Comparison of ENCODE assay signal across 18 cellular contexts in the genomic region with DNA sequence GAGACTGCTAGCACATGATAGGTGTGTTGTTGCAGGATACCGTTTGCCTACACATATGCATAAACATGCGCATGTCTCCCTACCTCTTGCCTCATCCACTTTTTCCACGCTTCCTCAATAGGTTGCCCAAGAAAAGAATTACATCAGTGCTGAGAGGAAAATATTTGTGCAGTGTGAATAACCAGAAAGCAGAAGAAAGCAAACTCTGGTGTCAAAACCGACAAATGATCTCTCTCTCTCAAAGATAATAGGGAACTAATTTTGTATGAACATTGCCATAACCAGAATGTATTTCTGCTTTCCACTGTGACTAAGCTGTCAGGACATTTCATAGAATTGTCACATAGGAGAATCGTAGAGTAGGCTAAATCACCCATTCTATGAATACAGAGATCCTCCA. TPM values are rescaled to one million over a fixed set of nuclear protein-coding genes. Genes with fewer than 3 reads are reported as not detected.
DNase-seq lines count a peak whose midpoint lies in the region; ATAC-seq and TF ChIP-seq lines count a peak whose summit lies in the region.
"Had no signal": no experiment of that assay in that cellular context is flagged by ENCODE, and none has a peak within 500 bp of the region (broad histone marks: within the 10 kb centered on the region; RNA-seq: fewer than 3 reads in every experiment).

No MANE protein-coding gene starts in this region.

- POLR2A ChIA-PET in CD4-positive, alpha-beta memory T cell (lab: Charles Lee; ENCODE audit: partially characterized antibody): no interaction called here

- H3K27ac Mint-ChIP-seq in GM23338: peak overlapping the region; percentile 5; the same call in 1 of the 2 replicates
- no peak overlapping the region for H3K27ac Mint-ChIP-seq in CD4-positive, alpha-beta memory T cell
- H3K27ac Mint-ChIP-seq: activated T-cell treated with anti-CD3 and anti-CD28 coated beads, Interleukin-2, amount 50 U/mL, for 72 hours; stimulated activated effector memory CD8-positive, alpha-beta T cell treated with anti-CD3 and anti-CD28 coated beads, Interleukin-12 subunit alpha, Interleukin-12 subunit beta, amount 100 ng/mL, for 72 hours had no signal

- H3K27me3 Mint-ChIP-seq in GM23338 (ENCODE audit: insufficient read depth, low read depth, poor library complexity): no peaks in the 10 kb centered on the region
- H3K27me3 Mint-ChIP-seq in CD4-positive, alpha-beta memory T cell: peaks cover 0 to 1% of the 10 kb centered on the region in 2 donors

- H3K9me3 Mint-ChIP-seq in GM23338: no peaks in the 10 kb centered on the region
- H3K9me3 Mint-ChIP-seq in CD4-positive, alpha-beta memory T cell: no peaks in the 10 kb centered on the region
- H3K9me3 Mint-ChIP-seq: activated T-cell treated with anti-CD3 and anti-CD28 coated beads, Interleukin-2, amount 50 U/mL, for 72 hours; stimulated activated effector memory CD8-positive, alpha-beta T cell treated with anti-CD3 and anti-CD28 coated beads, Interleukin-12 subunit alpha, Interleukin-12 subunit beta, amount 100 ng/mL, for 72 hours had no signal

- H3K27ac ChIP-seq in GM23338 (ENCODE audit: low read depth): no peak overlapping the region
- no peak overlapping the region for H3K27ac ChIP-seq in CD4-positive, alpha-beta memory T cell (ENCODE audit: low read depth, low read length)
- H3K27ac ChIP-seq: prostate gland had no signal

- ATAC-seq in GM23338: no peak
- ATAC-seq: activated T-cell treated with anti-CD3 and anti-CD28 coated beads, Interleukin-2, amount 50 U/mL, for 72 hours; stimulated activated effector memory CD8-positive, alpha-beta T cell treated with anti-CD3 and anti-CD28 coated beads, Interleukin-12 subunit alpha, Interleukin-12 subunit beta, amount 100 ng/mL, for 72 hours had no signal

- H3K36me3 ChIP-seq in GM23338 (ENCODE audit: insufficient read depth): no peaks in the 10 kb centered on the region
- no peaks in the 10 kb centered on the region for H3K36me3 ChIP-seq in CD4-positive, alpha-beta memory T cell (ENCODE audit: insufficient read depth, low read length)
- H3K36me3 ChIP-seq: ascending aorta, prostate gland had no signal

- no peaks in the 10 kb centered on the region for H4K20me1 ChIP-seq in GM23338 (replicated peaks; ENCODE audit: insufficient read depth)

- H3K4me3 ChIP-seq in GM23338: no peak overlapping the region
- no peak overlapping the region for H3K4me3 ChIP-seq in CD4-positive, alpha-beta memory T cell (ENCODE audit: low read length in 2 of 2)
- H3K4me3 ChIP-seq: prostate gland had no signal

- H3K4me1 Mint-ChIP-seq in GM23338: peaks cover 34% of the 10 kb centered on the region
- H3K4me1 Mint-ChIP-seq in CD4-positive, alpha-beta memory T cell: peaks cover 6 to 10% (median 9%) of the 10 kb centered on the region in 4 donors
- H3K4me1 Mint-ChIP-seq: stimulated activated effector memory CD8-positive, alpha-beta T cell treated with anti-CD3 and anti-CD28 coated beads, Interleukin-12 subunit alpha, Interleukin-12 subunit beta, amount 100 ng/mL, for 72 hours had no signal

- no peaks in the 10 kb centered on the region for H3K36me3 Mint-ChIP-seq in GM23338 (ENCODE audit: low read depth)
- no peaks in the 10 kb centered on the region for H3K36me3 Mint-ChIP-seq in CD4-positive, alpha-beta memory T cell
- H3K36me3 Mint-ChIP-seq: stimulated activated effector memory CD8-positive, alpha-beta T cell treated with anti-CD3 and anti-CD28 coated beads, Interleukin-12 subunit alpha, Interleukin-12 subunit beta, amount 100 ng/mL, for 72 hours had no signal

- H3K27me3 ChIP-seq in GM23338 (ENCODE audit: insufficient read depth): no peaks in the 10 kb centered on the region
- H3K27me3 ChIP-seq in CD4-positive, alpha-beta memory T cell (ENCODE audit: insufficient read depth, low read length): no peaks in the 10 kb centered on the region
- H3K27me3 ChIP-seq: ascending aorta had no signal

- no peak overlapping the region for H3K4me2 ChIP-seq in GM23338

- H3F3A ChIP-seq in GM23338 (replicated peaks; ENCODE audit: low read depth): no peaks in the 10 kb centered on the region

- DNase-seq in GM23338 (ENCODE audit: low spot score) (no peak), SIG-M5 treated with dmso at 0.1 percent for 504 hours (lab: John Stamatoyannopoulos, UW; ENCODE audit: unreplicated experiment) (peak; percentile 100), globus pallidus (ENCODE audit: low spot score) (peak; percentile 39), pons (ENCODE audit: low spot score) (peak; percentile 81), NCI-H748 (lab: John Stamatoyannopoulos, UW; ENCODE audit: unreplicated experiment) (no peak), NCI-H2196 treated with DMSO at 0.1 percent for 48 hours (lab: John Stamatoyannopoulos, UW; ENCODE audit: unreplicated experiment) (no peak), SHP77 treated with DMSO at 0.1 percent for 48 hours (lab: John Stamatoyannopoulos, UW) (no peak)
- no peak for DNase-seq in CD4-positive, alpha-beta memory T cell
- DNase-seq: activated CD4-positive, alpha-beta T cell treated with anti-CD3 and anti-CD28 coated beads for 48 hours; activated T-cell treated with anti-CD3 and anti-CD28 coated beads, Interleukin-2, amount 50 U/mL, for 72 hours; H7; NCI-H1417; NCI-H526 treated with DMSO at 0.1 percent for 48 hours; stimulated activated CD4-positive, alpha-beta T cell treated with anti-CD3 and anti-CD28 coated beads, Interleukin-2, amount 100 ng/mL, for 48 hours had no signal

- no peaks in the 10 kb centered on the region for H3K9me3 ChIP-seq in CD4-positive, alpha-beta memory T cell (ENCODE audit: control insufficient read depth in 1 of 2, low read length in 2 of 2)
- H3K9me3 ChIP-seq: ascending aorta, prostate gland had no signal

- H3K4me3 Mint-ChIP-seq in GM23338: no peak overlapping the region
- no peak overlapping the region for H3K4me3 Mint-ChIP-seq in CD4-positive, alpha-beta memory T cell
- H3K4me3 Mint-ChIP-seq: activated T-cell treated with anti-CD3 and anti-CD28 coated beads, Interleukin-2, amount 50 U/mL, for 72 hours; stimulated activated effector memory CD8-positive, alpha-beta T cell treated with anti-CD3 and anti-CD28 coated beads, Interleukin-12 subunit alpha, Interleukin-12 subunit beta, amount 100 ng/mL, for 72 hours had no signal

- H2AFZ ChIP-seq in GM23338: no peak overlapping the region

- H3K9me2 ChIP-seq in GM23338 (ENCODE audit: insufficient read depth): no peaks in the 10 kb centered on the region

- H3K4me1 ChIP-seq in GM23338 (ENCODE audit: insufficient read depth): peaks cover 39% of the 10 kb centered on the region
- peaks cover 10% of the 10 kb centered on the region for H3K4me1 ChIP-seq in CD4-positive, alpha-beta memory T cell (ENCODE audit: insufficient read depth, low read length)
- H3K4me1 ChIP-seq: ascending aorta, prostate gland had no signal

- CTCF ChIA-PET in CD4-positive, alpha-beta memory T cell (lab: Charles Lee; ENCODE audit: partially characterized antibody): no interaction called here

- intact Hi-C loops in CD4-positive, alpha-beta memory T cell (cut with micrococcal nuclease): no loop called here

- no peaks in the 10 kb centered on the region for H3K79me2 ChIP-seq in GM23338 (replicated peaks; ENCODE audit: insufficient read depth)

- TF ChIP-seq CTCF in GM23338 (conservative IDR thresholded peaks at IDR 0.05; ENCODE audit: low read depth in 2 of 2): no peak

TF ChIP-seq in GM23338, 12 proteins besides CTCF, POLR2A, EP300 and RAD21 (continues in another document):
- no peak for TF ChIP-seq POLR2AphosphoS5 (IDR thresholded peaks at IDR 0.05; ENCODE audit: low read depth)
- no peak for TF ChIP-seq CREB1 (CRISPR knock-in tag; IDR thresholded peaks at IDR 0.05; ENCODE audit: low read depth)
- TF ChIP-seq EZH2 (IDR thresholded peaks at IDR 0.05; ENCODE audit: low read depth, unreplicated experiment): no peak
- no peak for TF ChIP-seq ZNF331 (CRISPR knock-in tag; IDR thresholded peaks at IDR 0.05; ENCODE audit: low read depth)
- no peak for TF ChIP-seq ZNF114 (CRISPR knock-in tag; IDR thresholded peaks at IDR 0.05)
- TF ChIP-seq STAT1 (IDR thresholded peaks at IDR 0.05; ENCODE audit: unreplicated experiment): no peak

RNA-seq across cellular contexts. Expression of a gene that starts 1.3 kb away (rescaled TPM):
- total RNA-seq in GM23338 (2014; rRNA removed; shearing (Covaris generic)): not detected in 2 replicates
- polyA plus RNA-seq in GM23338 (2016; fragmentation: Nextera tagmentation; extraction: Ambion mirVana): 0.09 and 0.39 TPM in 2 replicates
- 1 to 10 TPM in 1 of 2 experiments, under 1 TPM in 1; 0.89 to 1.3 TPM for total RNA-seq in CD4-positive, alpha-beta memory T cell
- polyA plus RNA-seq in CD4-positive, alpha-beta memory T cell: under 1 TPM in 1 of 2 donors, not detected in 1; 0.46 TPM
- total RNA-seq: activated T-cell treated with anti-CD3 and anti-CD28 coated beads, Interleukin-2, amount 50 U/mL, for 72 hours; HT1080 had no signal

RNA-seq across cellular contexts. Expression of a gene that starts 29.9 kb away (rescaled TPM):
- 1.1 TPM in 1 of 2 replicates, not detected in the other for total RNA-seq in GM23338 (2014; rRNA removed; shearing (Covaris generic))
- 0.07 TPM in 1 of 2 replicates, not detected in the other for polyA plus RNA-seq in GM23338 (2016; fragmentation: Nextera tagmentation; extraction: Ambion mirVana)
- not detected for total RNA-seq in CD4-positive, alpha-beta memory T cell
- polyA plus RNA-seq in CD4-positive, alpha-beta memory T cell: not detected
- total RNA-seq: activated T-cell treated with anti-CD3 and anti-CD28 coated beads, Interleukin-2, amount 50 U/mL, for 72 hours; H7; HT1080 had no signal

RNA-seq across cellular contexts. Expression of a gene that starts 43.2 kb away (rescaled TPM):
- not detected in 2 replicates for total RNA-seq in GM23338 (2014; rRNA removed; shearing (Covaris generic))
- not detected in 2 replicates for polyA plus RNA-seq in GM23338 (2016; fragmentation: Nextera tagmentation; extraction: Ambion mirVana)
- under 1 TPM in 1 of 2 experiments, not detected in 1; 0.42 TPM for total RNA-seq in CD4-positive, alpha-beta memory T cell
- not detected for polyA plus RNA-seq in CD4-positive, alpha-beta memory T cell
- total RNA-seq: activated T-cell treated with anti-CD3 and anti-CD28 coated beads, Interleukin-2, amount 50 U/mL, for 72 hours; H7; HT1080 had no signal

RNA-seq across cellular contexts. Expression of a gene that starts 50.1 kb away (rescaled TPM):
- not detected in 2 replicates for total RNA-seq in GM23338 (2014; rRNA removed; shearing (Covaris generic))
- not detected in 2 replicates for polyA plus RNA-seq in GM23338 (2016; fragmentation: Nextera tagmentation; extraction: Ambion mirVana)
- total RNA-seq in CD4-positive, alpha-beta memory T cell: not detected
- not detected for polyA plus RNA-seq in CD4-positive, alpha-beta memory T cell
- total RNA-seq: activated T-cell treated with anti-CD3 and anti-CD28 coated beads, Interleukin-2, amount 50 U/mL, for 72 hours; ascending aorta; H7; HT1080 had no signal

Comparison
In these comparisons a context has a peak if more than half of its experiments do, and no peak if none do; other contexts are left out.
1. DNase-seq: peak in SIG-M5 treated with dmso at 0.1 percent for 504 hours (single experiment), globus pallidus (single experiment) and pons (single experiment); none in GM23338 (single experiment), NCI-H748 (single experiment), NCI-H2196 treated with DMSO at 0.1 percent for 48 hours (single experiment), CD4-positive, alpha-beta memory T cell (0 of 5) and SHP77 treated with DMSO at 0.1 percent for 48 hours (single experiment).